ENCODE assay signal across 21 cellular contexts in genomic region chr4:6235901-6236625, GRCh38. TPM values are rescaled to one million over a fixed set of nuclear protein-coding genes. Genes with fewer than 3 reads are reported as not detected.
"Had no signal": no experiment of that assay in that cellular context is flagged by ENCODE, and none has a peak within 500 bp of the region (broad histone marks: within the 10 kb centered on the region; RNA-seq: fewer than 3 reads in every experiment).

No MANE protein-coding gene starts in this region.

- H3K9me3 ChIP-seq: testis had no signal

- H3K27me3 ChIP-seq: testis had no signal

- H3K4me1 ChIP-seq: testis had no signal

- DNase-seq: activated B cell treated with CpG ODN at 0.5 μM for 24 hours; activated CD4-positive, alpha-beta T cell treated with anti-CD3 and anti-CD28 coated beads for 36 hours; activated CD4-positive, alpha-beta T cell treated with anti-CD3 and anti-CD28 coated beads, Interleukin-2, amount 50 U/mL, for 4 hours; activated naive CD4-positive, alpha-beta T cell treated with anti-CD3 and anti-CD28 coated beads for 36 hours; activated naive CD8-positive, alpha-beta T cell treated with anti-CD3 and anti-CD28 coated beads, Interleukin-2, amount 10 ng/mL, durations not matched to agents 7 days and 5 days; activated T-cell treated with anti-CD3 and anti-CD28 coated beads, Interleukin-2, amount 50 U/mL, for 48 hours; amygdala; cortex of kidney; erythroblast; foreskin melanocyte; hippocampal formation; left ventricle myocardium superior; nephron progenitor cell; nucleus accumbens; stimulated activated CD4-positive, alpha-beta T cell treated with anti-CD3 and anti-CD28 coated beads, Interleukin-2, amount 100 ng/mL, for 48 hours; stimulated activated CD8-positive, alpha-beta memory T cell treated with anti-CD3 and anti-CD28 coated beads, Interleukin-4, amount 100 ng/mL, for 48 hours; stimulated activated naive B cell treated with anti-CD40 and anti-IgM and Interleukin-4, amounts not matched to agents 10 μg/mL and 1 μg/mL and 100 μg/mL, for 72 hours; T-helper 17 cell; testis; trophoblast cell had no signal

- H3K4me3 ChIP-seq: testis had no signal

- H3K27ac ChIP-seq: testis had no signal

RNA-seq across cellular contexts. Expression of gene JAKMIP1, which starts 35.7 kb away (rescaled TPM):
- total RNA-seq: bronchial epithelial cell, left ventricle myocardium superior had no signal
